8 cellular contexts compared by ENCODE assay signal in genomic region chr4:156109943-156110925, GRCh38.
DNase-seq lines count a peak whose midpoint lies in the region; ATAC-seq and TF ChIP-seq lines count a peak whose summit lies in the region.
"Had no signal": no experiment of that assay in that cellular context is flagged by ENCODE, and none has a peak within 500 bp of the region (broad histone marks: within the 10 kb centered on the region; RNA-seq: fewer than 3 reads in every experiment).

No MANE protein-coding gene starts in this region.

- intact Hi-C loops in esophagus squamous epithelium (cut with DNase I), result no loop called here

- TF ChIP-seq CTCF in NB4 (IDR thresholded peaks at IDR 0.05; ENCODE audit: low read depth, low read length), result no peak
- peak; percentile 70 for TF ChIP-seq CTCF in epithelial cell of esophagus (IDR thresholded peaks at IDR 0.05; ENCODE audit: insufficient read depth, low read depth, low read length, missing control alignments)
- TF ChIP-seq CTCF in retinal pigment epithelial cell (conservative IDR thresholded peaks at IDR 0.05; ENCODE audit: low read depth, low read length), result peak; percentile 29
- peak in 1 of 6 experiments; percentile 29 for TF ChIP-seq CTCF in esophagus squamous epithelium (IDR thresholded peaks at IDR 0.05)

- TF ChIP-seq POLR2A in NB4 (IDR thresholded peaks at IDR 0.05; ENCODE audit: extremely low read depth, insufficient read length) (no peak), esophagus squamous epithelium (IDR thresholded peaks at IDR 0.05) (no peak)

- ATAC-seq in GM19351 (IDR thresholded peaks at IDR 0.05; ENCODE audit: unreplicated experiment), result peak; percentile 66
- no peak for ATAC-seq in HG02759 (IDR thresholded peaks at IDR 0.05; ENCODE audit: unreplicated experiment)

- H3K36me3 ChIP-seq in esophagus squamous epithelium, result no peaks in the 10 kb centered on the region

- H3K9me3 ChIP-seq in esophagus squamous epithelium, result no peaks in the 10 kb centered on the region

- 26 to 27% methylated on average over 11 of the region's 11 CpGs for WGBS in esophagus squamous epithelium, 2 donors

- H3K27me3 ChIP-seq in esophagus squamous epithelium, result no peaks in the 10 kb centered on the region

- peak; percentile 55 for DNase-seq in NB4 (ENCODE audit: low read depth)
- DNase-seq in epithelial cell of esophagus (ENCODE audit: low read depth), result peak; percentile 93
- no peak for DNase-seq in retinal pigment epithelial cell (ENCODE audit: low read depth)
- no peak for DNase-seq in esophagus squamous epithelium (lab: John Stamatoyannopoulos, UW)
- no peak for DNase-seq in cerebellar nuclear complex (lab: John Stamatoyannopoulos, UW)
- DNase-seq: NCI-H1417 treated with DMSO at 0.1 percent for 48 hours had no signal

- peaks cover 0 to 14% (median 0%) of the 10 kb centered on the region in 3 donors for H3K4me1 ChIP-seq in esophagus squamous epithelium

- H3K4me3 ChIP-seq in NB4 (ENCODE audit: low read depth, low read length) (no peak overlapping the region), epithelial cell of esophagus (ENCODE audit: low read length) (no peak overlapping the region), retinal pigment epithelial cell (ENCODE audit: low read length) (no peak overlapping the region), esophagus squamous epithelium (no peak overlapping the region)

- no peak overlapping the region for H3K27ac ChIP-seq in esophagus squamous epithelium

Comparison
In these comparisons a context has a peak if more than half of its experiments do, and no peak if none do; other contexts are left out.
1. DNase-seq: peak in NB4 (single experiment) and epithelial cell of esophagus (single experiment); none in retinal pigment epithelial cell (single experiment), esophagus squamous epithelium (single experiment) and cerebellar nuclear complex (0 of 2).